Comparison of ENCODE assay signal across 13 cellular contexts in the genomic region with DNA sequence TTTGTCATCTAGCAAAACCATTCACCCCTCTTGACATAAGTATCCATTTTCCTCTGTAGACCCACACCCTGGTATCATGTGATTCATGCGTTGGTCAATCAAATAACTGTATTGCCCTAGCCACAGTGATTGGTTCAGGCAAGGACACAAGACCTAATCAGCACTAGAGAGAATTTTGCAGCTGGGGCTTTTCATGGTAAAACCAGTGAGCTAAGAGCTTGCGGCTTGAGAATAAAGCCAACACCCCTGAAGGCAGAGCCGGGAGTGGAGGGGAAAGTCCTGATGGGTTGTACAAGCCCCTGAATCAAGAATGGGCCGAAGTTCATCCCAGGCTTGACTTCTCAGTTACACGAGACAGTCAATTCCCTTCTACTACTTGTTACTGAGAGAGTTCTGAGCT.
"Had no signal": no experiment of that assay in that cellular context is flagged by ENCODE, and none has a peak within 500 bp of the region (broad histone marks: within the 10 kb centered on the region; RNA-seq: fewer than 3 reads in every experiment).

No MANE protein-coding gene starts in this region.

- H3K27ac ChIP-seq: cardiac muscle cell, colonic mucosa, stomach had no signal

- H3K4me1 ChIP-seq: colonic mucosa had no signal

- H3K9me3 ChIP-seq: colonic mucosa, stomach had no signal

- ATAC-seq: activated CD4-positive, alpha-beta T cell treated with anti-CD3 and anti-CD28 coated beads for 36 hours; activated T-cell treated with anti-CD3 and anti-CD28 coated beads, Interleukin-2, amount 50 U/mL, for 72 hours; natural killer cell had no signal

- H3K27me3 ChIP-seq: cardiac muscle cell, colonic mucosa had no signal

- H3K36me3 ChIP-seq: cardiac muscle cell, colonic mucosa, stomach had no signal

- H3K4me3 ChIP-seq: cardiac muscle cell, colonic mucosa, skin epidermis, stomach had no signal

- DNase-seq: activated CD4-positive, alpha-beta memory T cell treated with anti-CD3 and anti-CD28 coated beads, Interleukin-2, amount 10 ng/mL, durations not matched to agents 7 days and 5 days; activated CD4-positive, alpha-beta T cell treated with anti-CD3 and anti-CD28 coated beads for 36 hours; activated CD8-positive, alpha-beta memory T cell treated with anti-CD3 and anti-CD28 coated beads, Interleukin-2, amount 50 U/mL, for 4 hours; activated gamma-delta T cell treated with Interleukin-2 at 50 U/mL for 16 hours; activated T-cell treated with anti-CD3 and anti-CD28 coated beads, Interleukin-2, amount 50 U/mL, for 72 hours; colonic mucosa; effector CD4-positive, alpha-beta T cell; hippocampal formation; natural killer cell; stomach; SW 1271 had no signal
